1 cellular context compared by ENCODE assay signal in genomic region chr10:4867109-4867519, GRCh38.
TF ChIP-seq lines count a peak whose summit lies in the region.

No MANE protein-coding gene starts in this region.

TF ChIP-seq in K562, 482 proteins besides CTCF, POLR2A, EP300 and RAD21 (continued from another document):
- TF ChIP-seq ZNF318 (IDR thresholded peaks at IDR 0.05; ENCODE audit: borderline replicate concordance in 1 of 2, low read depth in 1 of 2): no peak
- no peak for TF ChIP-seq SNIP1 (IDR thresholded peaks at IDR 0.05; ENCODE audit: low read depth)
- no peak for TF ChIP-seq ZBTB40 (IDR thresholded peaks at IDR 0.05)
- TF ChIP-seq ZBTB40 (CRISPR knock-in tag; IDR thresholded peaks at IDR 0.05): no peak
- no peak for TF ChIP-seq HNRNPUL1 (IDR thresholded peaks at IDR 0.05; ENCODE audit: low read length)
- TF ChIP-seq ZKSCAN3 (CRISPR knock-in tag; IDR thresholded peaks at IDR 0.05): 0 out of 2 replicates have a peak, but pooled peaks have one; percentile 24
- no peak for TF ChIP-seq RBM14 (IDR thresholded peaks at IDR 0.05; ENCODE audit: borderline replicate concordance, insufficient read depth, low read depth, low read length)
- TF ChIP-seq MTA1 (IDR thresholded peaks at IDR 0.05; ENCODE audit: borderline replicate concordance): no peak
- TF ChIP-seq NCOA4 (IDR thresholded peaks at IDR 0.05; ENCODE audit: partially characterized antibody): no peak
- TF ChIP-seq BMI1 (IDR thresholded peaks at IDR 0.05; ENCODE audit: low read length): no peak
- no peak for TF ChIP-seq JUND (IDR thresholded peaks at IDR 0.05; ENCODE audit: borderline replicate concordance, low read depth, low read length)
- no peak for TF ChIP-seq JUND (tag; IDR thresholded peaks at IDR 0.05; ENCODE audit: borderline replicate concordance, low read depth, low read length)
- TF ChIP-seq ZNF583 (CRISPR knock-in tag; IDR thresholded peaks at IDR 0.05): peak; percentile 91; the same call in 1 of the 2 replicates
- TF ChIP-seq RBFOX2 (IDR thresholded peaks at IDR 0.05; ENCODE audit: low read depth, low read length): peak; percentile 39; the same call in 1 of the 2 replicates
- no peak for TF ChIP-seq TOE1 (IDR thresholded peaks at IDR 0.05; ENCODE audit: borderline replicate concordance)
- no peak for TF ChIP-seq TOE1 (CRISPR knock-in tag; IDR thresholded peaks at IDR 0.05; ENCODE audit: borderline replicate concordance, low read depth)
- no peak for TF ChIP-seq STAT5A (IDR thresholded peaks at IDR 0.05; ENCODE audit: borderline replicate concordance, low read length)
- no peak for TF ChIP-seq ZNF785 (CRISPR knock-in tag; IDR thresholded peaks at IDR 0.05)
- TF ChIP-seq CXXC5 (CRISPR knock-in tag; IDR thresholded peaks at IDR 0.05): no peak; the same call in 1 of the 2 replicates
- TF ChIP-seq HINFP (tag; conservative IDR thresholded peaks at IDR 0.05; ENCODE audit: low read depth): peak; percentile 87
- TF ChIP-seq YY1 (IDR thresholded peaks at IDR 0.05; ENCODE audit: borderline replicate concordance in 1 of 3, control insufficient read depth in 1 of 3, extremely low read depth in 1 of 3, insufficient read depth in 3 of 3, insufficient read length in 1 of 3, insufficient replicate concordance in 2 of 3, low read depth in 1 of 3, low read length in 2 of 3): peak in 1 of 3 experiments; percentile 45
- TF ChIP-seq MAZ (CRISPR knock-in tag; conservative IDR thresholded peaks at IDR 0.05 in 1 of 2, IDR thresholded peaks at IDR 0.05 in 1 of 2): no peak; a peak in 1 of 4 replicates
- TF ChIP-seq USF2 (CRISPR knock-in tag; IDR thresholded peaks at IDR 0.05): no peak
- no peak for TF ChIP-seq MAX (CRISPR knock-in tag; IDR thresholded peaks at IDR 0.05)
- TF ChIP-seq ZSCAN29 (IDR thresholded peaks at IDR 0.05): no peak
- no peak for TF ChIP-seq ZNF316 (IDR thresholded peaks at IDR 0.05)
- no peak for TF ChIP-seq ELF2 (CRISPR knock-in tag; IDR thresholded peaks at IDR 0.05)
- no peak for TF ChIP-seq SREBF2 (CRISPR knock-in tag; IDR thresholded peaks at IDR 0.05)
- TF ChIP-seq BRF1 (IDR thresholded peaks at IDR 0.05; ENCODE audit: borderline replicate concordance, extremely low read depth, insufficient read length): no peak
- no peak for TF ChIP-seq ZNF561 (CRISPR knock-in tag; conservative IDR thresholded peaks at IDR 0.05)
- peak; percentile 84; the same call in 1 of the 2 replicates for TF ChIP-seq ZBTB17 (CRISPR knock-in tag; IDR thresholded peaks at IDR 0.05)
- peak; percentile 79 for TF ChIP-seq SMARCA5 (IDR thresholded peaks at IDR 0.05)
- no peak for TF ChIP-seq KAT7 (CRISPR knock-in tag; IDR thresholded peaks at IDR 0.05; ENCODE audit: borderline replicate concordance)
- no peak for TF ChIP-seq ZFX (CRISPR knock-in tag; IDR thresholded peaks at IDR 0.05)
- no peak for TF ChIP-seq MYBL2 (IDR thresholded peaks at IDR 0.05; ENCODE audit: low read depth)
- no peak for TF ChIP-seq MYBL2 (CRISPR knock-in tag; IDR thresholded peaks at IDR 0.05; ENCODE audit: borderline replicate concordance)
- TF ChIP-seq ZNF124 (CRISPR knock-in tag; IDR thresholded peaks at IDR 0.05): no peak
- no peak for TF ChIP-seq LARP7 (IDR thresholded peaks at IDR 0.05)
